Comparison of ENCODE assay signal across 10 cellular contexts in genomic region chr6:53436904-53437303, GRCh38.
A peak's percentile ranks its signal among the peaks of the same experiment; 100 is the strongest.
DNase-seq lines count a peak whose midpoint lies in the region; ATAC-seq and TF ChIP-seq lines count a peak whose summit lies in the region.
"Had no signal": no experiment of that assay in that cellular context is flagged by ENCODE, and none has a peak within 500 bp of the region (broad histone marks: within the 10 kb centered on the region; RNA-seq: fewer than 3 reads in every experiment).

No MANE protein-coding gene starts in this region.

- no peaks in the 10 kb centered on the region for H4K20me1 ChIP-seq in Loucy (ENCODE audit: insufficient read depth, low read length, poor library complexity, severe bottlenecking)

- no peaks in the 10 kb centered on the region for H3K9me3 ChIP-seq in Loucy (ENCODE audit: insufficient read depth, low read depth, low read length)

- no peak for ATAC-seq in activated CD4-positive, CD25-positive, alpha-beta regulatory T cell treated with anti-CD3 and anti-CD28 coated beads, Interleukin-2, amount 50 U/mL, for 24 hours

- H3K36me3 ChIP-seq in Loucy (ENCODE audit: insufficient read depth, low read length), result no peaks in the 10 kb centered on the region

- H3K4me2 ChIP-seq in Loucy (ENCODE audit: low read depth, low read length, poor library complexity, severe bottlenecking), result peak overlapping the region; percentile 34

- H3K9me2 ChIP-seq in Loucy (replicated peaks; ENCODE audit: low read depth, low read length), result no peaks in the 10 kb centered on the region

- no peaks in the 10 kb centered on the region for H3F3A ChIP-seq in Loucy (ENCODE audit: low read depth)

- DNase-seq in EH (ENCODE audit: low read depth) (peak; percentile 16), cardiac fibroblast (ENCODE audit: low read depth in 2 of 2) (peak; percentile 34 to 35), myocyte (ENCODE audit: low read depth) (peak; percentile 12), posterior cingulate gyrus (no peak), H4 (ENCODE audit: low spot score) (no peak), COLO829 (ENCODE audit: low spot score) (no peak)
- DNase-seq: NCI-H2107, Right ventricle myocardium superior had no signal

- H3K4me1 ChIP-seq in Loucy (ENCODE audit: insufficient read depth, low read length, poor library complexity, severe bottlenecking), result peaks cover 26% of the 10 kb centered on the region

- peak overlapping the region; percentile 70 for H2AFZ ChIP-seq in Loucy (ENCODE audit: low read length)

- peak overlapping the region; percentile 34 for H3K9ac ChIP-seq in Loucy (ENCODE audit: low read depth, low read length, poor library complexity, severe bottlenecking)

- intact Hi-C loops in posterior cingulate gyrus (cut with DNase I), result loop anchor here (2.0 kb wide), 1 partner anchor 264 kb away; no protein-coding TSS in a partner anchor

- H3K4me3 ChIP-seq in Loucy (ENCODE audit: low read length, poor library complexity, severe bottlenecking), result no peak overlapping the region
- no peak overlapping the region for H3K4me3 ChIP-seq in cardiac fibroblast (replicated peaks in 1 of 2; ENCODE audit: low read depth in 2 of 2, low read length in 2 of 2)

- TF ChIP-seq CTCF in Loucy (conservative IDR thresholded peaks at IDR 0.05; ENCODE audit: low read length) (no peak), cardiac fibroblast (IDR thresholded peaks at IDR 0.05; ENCODE audit: low read depth, low read length) (no peak)

- H3K27me3 ChIP-seq in Loucy (ENCODE audit: insufficient read depth, low read length, poor library complexity, severe bottlenecking), result no peaks in the 10 kb centered on the region

- H3K79me2 ChIP-seq in Loucy (ENCODE audit: insufficient read depth, low read length), result no peaks in the 10 kb centered on the region

Comparison
In these comparisons a context has a peak if more than half of its experiments do, and no peak if none do; other contexts are left out.
1. DNase-seq: peak in EH (single experiment), cardiac fibroblast (2 of 2) and myocyte (single experiment); none in posterior cingulate gyrus (0 of 10), H4 (single experiment) and COLO829 (single experiment).